ENCODE assay signal across 9 cellular contexts in genomic region chr1:8315573-8316475, GRCh38. TPM values are rescaled to one million over a fixed set of nuclear protein-coding genes. Genes with fewer than 3 reads are reported as not detected.
DNase-seq lines count a peak whose midpoint lies in the region; ATAC-seq and TF ChIP-seq lines count a peak whose summit lies in the region.
"Had no signal": no experiment of that assay in that cellular context is flagged by ENCODE, and none has a peak within 500 bp of the region (broad histone marks: within the 10 kb centered on the region; RNA-seq: fewer than 3 reads in every experiment).

No MANE protein-coding gene starts in this region.

- peaks cover 18% of the 10 kb centered on the region for H3K4me1 Mint-ChIP-seq in nephron

- in situ Hi-C loops in KBM-7 (cut with MboI; ENCODE audit: low pct_unique_long_range_greater_than_20kb, low sequenced_read_pairs), result loop anchor here (25.0 kb wide), 1 partner anchor 304 kb away; no protein-coding TSS in a partner anchor

- H3K36me3 Mint-ChIP-seq in nephron (ENCODE audit: low read depth), result no peaks in the 10 kb centered on the region

- DNase-seq in M059J (ENCODE audit: low read depth), result peak; percentile 25
- peak; percentile 11 for DNase-seq in choroid plexus epithelial cell (ENCODE audit: low read depth)
- no peak for DNase-seq in KBM-7
- DNase-seq: stimulated activated CD4-positive, alpha-beta T cell treated with anti-CD3 and anti-CD28 coated beads, Interleukin-12 subunit alpha, Interleukin-12 subunit beta, amount 100 ng/mL, for 4 hours had no signal

- peaks cover 2% of the 10 kb centered on the region for H3K9me3 Mint-ChIP-seq in nephron

- H3K27ac Mint-ChIP-seq in nephron, result peak overlapping the region in 1 of 3 experiments; percentile 37

- peak; percentile 7; the same call in 1 of the 2 replicates for TF ChIP-seq CTCF in GM12875 (IDR thresholded peaks at IDR 0.05; ENCODE audit: borderline replicate concordance, insufficient read depth, low read depth, low read length)
- peak; percentile 40 for TF ChIP-seq CTCF in choroid plexus epithelial cell (conservative IDR thresholded peaks at IDR 0.05; ENCODE audit: low read depth, low read length)
- TF ChIP-seq CTCF in nephron (IDR thresholded peaks at IDR 0.05; ENCODE audit: unreplicated experiment in 3 of 3), result peak; percentile 7 to 20 (median 12)

- peaks cover 53% of the 10 kb centered on the region for H3K27me3 Mint-ChIP-seq in nephron (ENCODE audit: low read depth)

- H3K4me3 ChIP-seq in GM12875 (ENCODE audit: low read depth, low read length) (no peak overlapping the region), choroid plexus epithelial cell (ENCODE audit: low read depth, low read length) (no peak overlapping the region)

- peak overlapping the region; percentile 22 to 45 (median 34) for H3K4me3 Mint-ChIP-seq in nephron

- ATAC-seq in GM21381 (IDR thresholded peaks at IDR 0.05; ENCODE audit: unreplicated experiment) (no peak), HG02798 (IDR thresholded peaks at IDR 0.05; ENCODE audit: poor library complexity, unreplicated experiment) (no peak), HG03520 (IDR thresholded peaks at IDR 0.05; ENCODE audit: unreplicated experiment) (no peak)

RNA-seq across cellular contexts. Expression of gene SLC45A1, which starts 2.1 kb away (rescaled TPM):
- 0.27 TPM in 1 of 2 replicates, not detected in the other for total RNA-seq in M059J (2014; rRNA removed; shearing (Covaris generic))
